ENCODE assay signal across 16 cellular contexts in the genomic region with DNA sequence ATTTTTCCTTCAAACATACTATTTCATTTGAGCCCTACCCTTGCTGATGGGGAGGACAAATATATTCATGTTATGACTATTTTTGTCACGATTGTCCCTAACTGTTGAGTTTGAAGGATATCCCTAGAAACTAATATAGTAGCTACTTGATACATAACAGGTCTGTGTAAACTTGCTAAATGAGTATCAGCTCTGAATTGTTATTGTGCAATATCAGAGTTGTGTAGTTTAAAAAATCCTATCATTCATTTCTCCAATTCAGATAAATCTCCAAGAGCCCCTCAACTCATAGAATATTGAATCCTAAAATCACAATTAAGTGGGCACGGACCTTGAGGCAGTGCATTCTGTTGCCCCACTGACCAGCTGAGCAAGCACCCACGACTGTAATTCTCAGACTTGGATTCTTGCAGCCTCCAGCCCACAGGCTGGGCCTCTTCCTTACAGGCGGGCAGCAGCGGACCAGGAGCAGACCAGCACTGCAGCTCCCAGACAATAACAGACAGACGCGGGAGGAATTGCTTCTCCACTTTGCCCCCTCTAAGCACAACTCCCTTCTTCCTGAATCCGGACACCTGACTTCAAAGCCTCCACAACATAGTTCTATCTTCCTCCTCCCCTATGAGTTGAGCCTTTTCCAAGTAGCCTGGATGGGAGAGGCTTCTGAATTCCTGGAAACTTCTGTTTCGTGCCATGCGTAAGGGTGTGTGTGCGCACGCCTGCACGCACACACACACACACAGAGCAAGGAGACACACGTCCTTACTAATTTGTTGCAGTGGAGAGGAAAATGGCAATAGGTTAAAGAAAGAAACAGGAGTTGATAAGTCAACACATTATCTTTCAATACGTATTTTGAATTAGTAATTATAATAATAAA.
"Had no signal": no experiment of that assay in that cellular context is flagged by ENCODE, and none has a peak within 500 bp of the region (broad histone marks: within the 10 kb centered on the region; RNA-seq: fewer than 3 reads in every experiment).

No MANE protein-coding gene starts in this region.

- DNase-seq: activated CD4-positive, alpha-beta T cell treated with anti-CD3 and anti-CD28 coated beads for 36 hours; activated CD4-positive, alpha-beta T cell treated with anti-CD3 and anti-CD28 coated beads, Interleukin-2, amount 50 U/mL, for 48 hours; activated naive CD8-positive, alpha-beta T cell treated with anti-CD3 and anti-CD28 coated beads, Interleukin-2, amount 10 ng/mL, durations not matched to agents 7 days and 5 days; amygdala; brain microvascular endothelial cell; gastrocnemius medialis; head of caudate nucleus; immature natural killer cell; sigmoid colon; stimulated activated CD4-positive, alpha-beta T cell treated with anti-CD3 and anti-CD28 coated beads, Interleukin-4, amount 100 ng/mL, for 24 hours; T-cell; testis had no signal

- H3K4me3 ChIP-seq: coronary artery, gastrocnemius medialis, lung, sigmoid colon, testis had no signal

- H3K27me3 ChIP-seq: brain microvascular endothelial cell, gastrocnemius medialis, sigmoid colon, testis had no signal

- H3K9me3 ChIP-seq: gastrocnemius medialis, sigmoid colon, testis had no signal

- H3K27ac ChIP-seq: brain microvascular endothelial cell, coronary artery, sigmoid colon, testis had no signal

- H3K4me1 ChIP-seq: gastrocnemius medialis, sigmoid colon, testis had no signal

- H3K36me3 ChIP-seq: brain microvascular endothelial cell, gastrocnemius medialis, sigmoid colon had no signal

- ATAC-seq: activated CD4-positive, alpha-beta T cell treated with anti-CD3 and anti-CD28 coated beads for 36 hours; natural killer cell treated with Interleukin-12 subunit alpha and Interleukin-12 subunit beta and Interleukin-15 and Interleukin-18, amount 100 ng/mL, for 72 hours; stimulated activated memory B cell treated with anti-CD40 and anti-IgM and Interleukin-4, amounts not matched to agents 10 μg/mL and 1 μg/mL and 100 μg/mL, for 72 hours; T-cell had no signal
